10 cellular contexts compared by ENCODE assay signal in genomic region chr7:106895246-106895864, GRCh38. TPM values are rescaled to one million over a fixed set of nuclear protein-coding genes. Genes with fewer than 3 reads are reported as not detected.
DNase-seq lines count a peak whose midpoint lies in the region; ATAC-seq lines count a peak whose summit lies in the region.
"Had no signal": no experiment of that assay in that cellular context is flagged by ENCODE, and none has a peak within 500 bp of the region (broad histone marks: within the 10 kb centered on the region; RNA-seq: fewer than 3 reads in every experiment).

No MANE protein-coding gene starts in this region.

- H3K36me3 ChIP-seq in H7 (replicated peaks; ENCODE audit: control insufficient read depth, insufficient read depth, low read length), result no peaks in the 10 kb centered on the region
- H3K36me3 ChIP-seq: gastroesophageal sphincter had no signal

- peak; percentile 33 to 39 for DNase-seq in AML-193 (lab: John Stamatoyannopoulos, UW)
- peak; percentile 38 for DNase-seq in UCSD-AML1 (lab: John Stamatoyannopoulos, UW; ENCODE audit: unreplicated experiment)
- no peak for DNase-seq in H7
- DNase-seq in EL, result no peak
- DNase-seq in NCI-H2227 treated with DMSO at 0.1 percent for 48 hours (lab: John Stamatoyannopoulos, UW), result no peak
- no peak for DNase-seq in DMS153 treated with DMSO at 0.1 percent for 48 hours (lab: John Stamatoyannopoulos, UW; ENCODE audit: unreplicated experiment)
- DNase-seq: T-helper 9 cell had no signal

- ATAC-seq in GM19025 (IDR thresholded peaks at IDR 0.05; ENCODE audit: low read depth, unreplicated experiment) (peak; percentile 95), HG03066 (IDR thresholded peaks at IDR 0.05; ENCODE audit: low read depth, unreplicated experiment) (peak; percentile 91)
- ATAC-seq: gastroesophageal sphincter had no signal

- no peak overlapping the region for H3K4me3 ChIP-seq in H7 (ENCODE audit: insufficient read depth, low read depth, low read length)
- H3K4me3 ChIP-seq: gastroesophageal sphincter had no signal

- H3K27me3 ChIP-seq in H7 (ENCODE audit: control insufficient read depth, insufficient read depth, low read length), result no peaks in the 10 kb centered on the region
- H3K27me3 ChIP-seq: gastroesophageal sphincter had no signal

RNA-seq across cellular contexts. Expression of gene PIK3CG, which starts 30.3 kb away (rescaled TPM):
- 0.03 TPM in 1 of 2 replicates, not detected in the other for total RNA-seq in H7 (2014; rRNA removed; shearing (Covaris generic))

Comparison
In these comparisons a context has a peak if more than half of its experiments do, and no peak if none do; other contexts are left out.
1. DNase-seq: peak in AML-193 (2 of 2) and UCSD-AML1 (single experiment); none in H7 (single experiment), EL (single experiment), NCI-H2227 treated with DMSO at 0.1 percent for 48 hours (single experiment) and DMS153 treated with DMSO at 0.1 percent for 48 hours (single experiment).